14 cellular contexts compared by ENCODE assay signal in the genomic region with DNA sequence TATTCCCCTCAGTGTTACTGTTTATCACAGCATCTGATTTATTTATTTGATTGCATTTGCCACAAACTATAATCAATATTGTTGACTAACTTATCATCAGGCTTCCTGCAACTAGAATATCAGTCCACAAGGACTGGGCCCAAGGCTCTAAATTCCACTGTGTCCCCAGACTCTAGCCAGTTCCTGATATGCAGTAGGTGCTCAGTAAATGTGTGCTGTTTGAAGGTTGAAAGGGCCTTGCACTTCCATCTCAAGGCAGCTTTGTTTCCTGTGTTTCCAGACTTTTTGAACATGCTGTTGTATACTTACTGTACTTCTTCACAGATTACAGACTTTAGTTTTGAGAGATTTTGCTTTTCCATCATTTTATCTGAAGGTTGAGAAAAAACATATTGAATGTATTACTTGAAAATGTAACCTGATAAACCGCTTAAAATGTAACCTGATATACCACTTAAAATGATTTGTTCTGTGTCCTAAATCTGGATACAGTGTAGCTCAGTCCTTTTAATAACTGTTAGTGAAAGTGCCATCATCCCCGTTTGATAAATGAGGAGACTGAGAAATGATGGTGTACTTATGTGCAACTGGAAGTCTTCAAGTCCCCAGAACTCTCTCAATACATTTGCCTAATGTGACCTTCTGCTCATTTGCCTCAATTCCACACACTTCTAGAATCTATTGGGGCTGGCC.
"Had no signal": no experiment of that assay in that cellular context is flagged by ENCODE, and none has a peak within 500 bp of the region (broad histone marks: within the 10 kb centered on the region; RNA-seq: fewer than 3 reads in every experiment).

No MANE protein-coding gene starts in this region.

- H3K9me3 Mint-ChIP-seq: activated CD8-positive, alpha-beta T cell treated with anti-CD3 and anti-CD28 coated beads for 36 hours; activated naive CD8-positive, alpha-beta T cell treated with anti-CD3 and anti-CD28 coated beads, Interleukin-2, amount 50 U/mL, for 24 hours; activated T-helper 2 cell treated with anti-CD3 and anti-CD28 coated beads, Interferon-gamma antibody, Interleukin-2, Interleukin-4, amounts not matched to agents 10 μg/mL and 5 μg/mL and 100 μg/mL, durations not matched to agents 14 hours and 24 hours and 36 hours; neural progenitor cell had no signal

- H3K4me2 ChIP-seq: neural progenitor cell had no signal

- H3K9me3 ChIP-seq: heart right ventricle, pancreas had no signal

- H3K27ac Mint-ChIP-seq: activated CD8-positive, alpha-beta T cell treated with anti-CD3 and anti-CD28 coated beads for 36 hours; activated naive CD8-positive, alpha-beta T cell treated with anti-CD3 and anti-CD28 coated beads, Interleukin-2, amount 50 U/mL, for 24 hours; activated T-helper 2 cell treated with anti-CD3 and anti-CD28 coated beads, Interferon-gamma antibody, Interleukin-2, Interleukin-4, amounts not matched to agents 10 μg/mL and 5 μg/mL and 100 μg/mL, durations not matched to agents 14 hours and 24 hours and 36 hours; neural progenitor cell had no signal

- H3K27ac ChIP-seq: coronary artery, heart right ventricle, neural progenitor cell, pancreas, VCaP had no signal

- DNase-seq: activated CD4-positive, alpha-beta T cell treated with anti-CD3 and anti-CD28 coated beads for 36 hours; activated CD8-positive, alpha-beta memory T cell treated with anti-CD3 and anti-CD28 coated beads, Interleukin-2, amount 50 U/mL, for 4 hours; activated CD8-positive, alpha-beta T cell treated with anti-CD3 and anti-CD28 coated beads for 36 hours; activated naive CD8-positive, alpha-beta T cell treated with anti-CD3 and anti-CD28 coated beads, Interleukin-2, amount 50 U/mL, for 24 hours; effector CD4-positive, alpha-beta T cell; heart right ventricle; left ventricle myocardium superior; pancreas; stimulated activated CD4-positive, alpha-beta T cell treated with anti-CD3 and anti-CD28 coated beads, Interleukin-4, amount 100 ng/mL, for 4 hours; SW 1271 had no signal

- H3K4me1 ChIP-seq: heart right ventricle, neural progenitor cell, pancreas had no signal

- H2AFZ ChIP-seq: neural progenitor cell had no signal

- H3K4me1 Mint-ChIP-seq: activated CD4-positive, alpha-beta T cell treated with anti-CD3 and anti-CD28 coated beads for 36 hours; activated naive CD8-positive, alpha-beta T cell treated with anti-CD3 and anti-CD28 coated beads, Interleukin-2, amount 50 U/mL, for 24 hours; neural progenitor cell had no signal

- H3K36me3 ChIP-seq: neural progenitor cell had no signal

- H3K27me3 Mint-ChIP-seq: activated CD4-positive, alpha-beta T cell treated with anti-CD3 and anti-CD28 coated beads for 36 hours; activated CD8-positive, alpha-beta T cell treated with anti-CD3 and anti-CD28 coated beads for 36 hours; activated naive CD8-positive, alpha-beta T cell treated with anti-CD3 and anti-CD28 coated beads, Interleukin-2, amount 50 U/mL, for 24 hours had no signal

- H3K27me3 ChIP-seq: heart right ventricle, neural progenitor cell, pancreas had no signal

- H3K4me3 ChIP-seq: coronary artery, heart right ventricle, neural progenitor cell, pancreas had no signal

- ATAC-seq: activated CD4-positive, alpha-beta T cell treated with anti-CD3 and anti-CD28 coated beads for 36 hours; activated CD8-positive, alpha-beta T cell treated with anti-CD3 and anti-CD28 coated beads for 36 hours; activated naive CD8-positive, alpha-beta T cell treated with anti-CD3 and anti-CD28 coated beads, Interleukin-2, amount 50 U/mL, for 24 hours; heart right ventricle; left ventricle myocardium superior; pancreas had no signal

- H3K4me3 Mint-ChIP-seq: activated CD4-positive, alpha-beta T cell treated with anti-CD3 and anti-CD28 coated beads for 36 hours; activated CD8-positive, alpha-beta T cell treated with anti-CD3 and anti-CD28 coated beads for 36 hours; activated naive CD8-positive, alpha-beta T cell treated with anti-CD3 and anti-CD28 coated beads, Interleukin-2, amount 50 U/mL, for 24 hours; neural progenitor cell had no signal

- H3K9ac ChIP-seq: neural progenitor cell had no signal
